25 cellular contexts compared by ENCODE assay signal in genomic region chr7:150345012-150345411, GRCh38. TPM values are rescaled to one million over a fixed set of nuclear protein-coding genes. Genes with fewer than 3 reads are reported as not detected.
"Had no signal": no experiment of that assay in that cellular context is flagged by ENCODE, and none has a peak within 500 bp of the region (broad histone marks: within the 10 kb centered on the region; RNA-seq: fewer than 3 reads in every experiment).

No MANE protein-coding gene starts in this region.

- H3K27ac ChIP-seq: colonic mucosa, esophagus muscularis mucosa, gastrocnemius medialis, heart right ventricle, left lung, lower lobe of right lung had no signal

- H3K4me3 ChIP-seq: colonic mucosa, esophagus muscularis mucosa, gastrocnemius medialis, heart right ventricle, left lung, lower lobe of right lung, mucosa of descending colon had no signal

- H3K36me3 ChIP-seq: colonic mucosa, esophagus muscularis mucosa, gastrocnemius medialis, heart right ventricle, left lung, lower lobe of right lung had no signal

- H3K9me3 ChIP-seq: colonic mucosa, gastrocnemius medialis, left lung, lower lobe of right lung had no signal

- H3K27me3 ChIP-seq: colonic mucosa had no signal

- DNase-seq: colonic mucosa; cortex of kidney; effector CD8-positive, alpha-beta T cell; effector memory CD8-positive, alpha-beta T cell; endodermal cell; foreskin fibroblast; foreskin melanocyte; gastrocnemius medialis; glutamatergic neuron; head of caudate nucleus; heart right ventricle; hippocampal formation; left cardiac atrium; left lung; left ventricle myocardium superior; lower lobe of right lung; mesenchymal stem cell; mucosa of descending colon; naive B cell; naive thymus-derived CD8-positive, alpha-beta T cell had no signal

RNA-seq across cellular contexts. Expression of gene RARRES2, which starts 3.6 kb away (rescaled TPM):
- total RNA-seq: endothelial cell of umbilical vein, glomerular endothelial cell had no signal
- polyA plus RNA-seq: endothelial cell of umbilical vein; keratinocyte; naive thymus-derived CD8-positive, alpha-beta T cell had no signal

RNA-seq across cellular contexts. Expression of gene ACTR3C, which starts 21.7 kb away (rescaled TPM):
- total RNA-seq: endothelial cell of umbilical vein had no signal

RNA-seq across cellular contexts. Expression of gene LRRC61, which starts 21.9 kb away (rescaled TPM):
- total RNA-seq: endothelial cell of umbilical vein, myocyte had no signal
